31 cellular contexts compared by ENCODE assay signal in genomic region chr7:78223598-78223997, GRCh38.
"Had no signal": no experiment of that assay in that cellular context is flagged by ENCODE, and none has a peak within 500 bp of the region (broad histone marks: within the 10 kb centered on the region; RNA-seq: fewer than 3 reads in every experiment).

No MANE protein-coding gene starts in this region.

- H3K9me3 ChIP-seq: adrenal gland, ascending aorta, body of pancreas, breast epithelium had no signal

- ATAC-seq: activated naive CD4-positive, alpha-beta T cell treated with anti-CD3 and anti-CD28 coated beads, Interleukin-2, amount 50 U/mL, for 72 hours; activated naive CD8-positive, alpha-beta T cell treated with anti-CD3 and anti-CD28 coated beads, Interleukin-2, amount 50 U/mL, for 24 hours; activated T-cell treated with anti-CD3 and anti-CD28 coated beads, Interleukin-2, amount 50 U/mL, for 4 hours; activated T-cell treated with anti-CD3 and anti-CD28 coated beads, Interleukin-2, amount 50 U/mL, for 72 hours; activated T-helper 17 cell treated with anti-CD3 and anti-CD28 coated beads, Interleukin-2, amount 50 U/mL, for 72 hours; body of pancreas had no signal

- H3K4me1 ChIP-seq: adrenal gland, breast epithelium had no signal

- H3K27ac ChIP-seq: adrenal gland, body of pancreas, brain microvascular endothelial cell, breast epithelium, cardiac muscle cell had no signal

- H3K4me3 ChIP-seq: adrenal gland, ascending aorta, body of pancreas, breast epithelium, cardiac muscle cell had no signal

- H3K27me3 ChIP-seq: adrenal gland, ascending aorta, body of pancreas, brain microvascular endothelial cell, breast epithelium, cardiac muscle cell had no signal

- DNase-seq: activated effector memory CD4-positive, alpha-beta T cell treated with anti-CD3 and anti-CD28 coated beads, Interleukin-2, amount 50 U/mL, for 16 hours; activated effector memory CD4-positive, alpha-beta T cell treated with Interleukin-2 at 50 U/mL for 16 hours; activated gamma-delta T cell; activated gamma-delta T cell treated with Interleukin-2 at 50 U/mL for 16 hours; activated naive CD4-positive, alpha-beta T cell; activated naive CD4-positive, alpha-beta T cell treated with anti-CD3 and anti-CD28 coated beads for 36 hours; activated naive CD4-positive, alpha-beta T cell treated with anti-CD3 and anti-CD28 coated beads, Interleukin-2, amount 10 ng/mL, durations not matched to agents 7 days and 5 days; activated naive CD4-positive, alpha-beta T cell treated with anti-CD3 and anti-CD28 coated beads, Interleukin-2, amount 50 U/mL, for 16 hours; activated naive CD4-positive, alpha-beta T cell treated with Interleukin-2 at 50 U/mL for 16 hours; activated naive CD8-positive, alpha-beta T cell treated with anti-CD3 and anti-CD28 coated beads for 36 hours; activated naive CD8-positive, alpha-beta T cell treated with anti-CD3 and anti-CD28 coated beads, Interleukin-2, amount 10 ng/mL, durations not matched to agents 7 days and 5 days; activated naive CD8-positive, alpha-beta T cell treated with anti-CD3 and anti-CD28 coated beads, Interleukin-2, amount 50 U/mL, for 24 hours; activated T-cell treated with anti-CD3 and anti-CD28 coated beads, Interleukin-2, amount 50 U/mL, for 24 hours; activated T-cell treated with anti-CD3 and anti-CD28 coated beads, Interleukin-2, amount 50 U/mL, for 4 hours; activated T-cell treated with anti-CD3 and anti-CD28 coated beads, Interleukin-2, amount 50 U/mL, for 48 hours; activated T-cell treated with anti-CD3 and anti-CD28 coated beads, Interleukin-2, amount 50 U/mL, for 72 hours; adrenal gland; amniotic stem cell; amygdala; anterior cingulate cortex; aorta; body of pancreas; brain microvascular endothelial cell; caudate nucleus; central memory CD4-positive, alpha-beta T cell; cerebellar nuclear complex had no signal

- H3K36me3 ChIP-seq: adrenal gland, ascending aorta, brain microvascular endothelial cell, breast epithelium, cardiac muscle cell had no signal
